ENCODE assay signal across 13 cellular contexts in the genomic region with DNA sequence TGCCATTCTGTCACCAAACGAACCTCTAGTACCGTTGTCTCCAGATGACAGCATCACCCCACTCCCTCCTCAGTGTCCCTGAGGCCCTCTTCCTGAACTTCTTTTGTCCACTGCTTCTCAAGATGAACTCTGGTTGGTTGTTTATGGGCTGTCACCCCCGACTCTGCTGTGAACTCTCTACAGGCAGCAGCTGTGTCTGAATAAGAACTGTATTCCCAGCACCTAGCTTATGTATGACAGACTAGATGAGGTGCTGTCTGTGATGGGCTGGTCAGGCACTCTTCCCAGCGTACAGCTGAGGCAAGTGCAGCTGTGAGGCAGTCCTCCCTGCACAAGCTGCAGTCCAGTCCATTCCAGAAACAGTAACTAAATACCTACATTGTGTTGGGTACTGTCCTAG.
DNase-seq lines count a peak whose midpoint lies in the region; ATAC-seq and TF ChIP-seq lines count a peak whose summit lies in the region.
"Had no signal": no experiment of that assay in that cellular context is flagged by ENCODE, and none has a peak within 500 bp of the region (broad histone marks: within the 10 kb centered on the region; RNA-seq: fewer than 3 reads in every experiment).

No MANE protein-coding gene starts in this region.

- H3K4me3 Mint-ChIP-seq in endothelial cell (ENCODE audit: unreplicated experiment) (no peak overlapping the region), mesothelial cell of epicardium (no peak overlapping the region)
- H3K4me3 Mint-ChIP-seq: CD8-positive, alpha-beta memory T cell had no signal

- no peaks in the 10 kb centered on the region for H3K9me3 Mint-ChIP-seq in endothelial cell (ENCODE audit: unreplicated experiment)
- no peaks in the 10 kb centered on the region for H3K9me3 Mint-ChIP-seq in mesothelial cell of epicardium
- H3K9me3 Mint-ChIP-seq: CD8-positive, alpha-beta memory T cell had no signal

- peak overlapping the region in 4 of 8 donors; percentile 56 to 80 (median 71) for H3K27ac ChIP-seq in spleen
- H3K27ac ChIP-seq: BLaER1 had no signal

- ATAC-seq in HG02938 (IDR thresholded peaks at IDR 0.05; ENCODE audit: unreplicated experiment) = no peak
- no peak for ATAC-seq in HG02642 (IDR thresholded peaks at IDR 0.05; ENCODE audit: poor library complexity, unreplicated experiment)

- peaks cover 7 to 69% (median 38%) of the 10 kb centered on the region in 6 donors for H3K4me1 ChIP-seq in spleen

- H3K27ac Mint-ChIP-seq in endothelial cell (ENCODE audit: unreplicated experiment) (peak overlapping the region; percentile 39), mesothelial cell of epicardium (peak overlapping the region; percentile 9)
- H3K27ac Mint-ChIP-seq: CD8-positive, alpha-beta memory T cell had no signal

- DNase-seq in NCI-H2171 treated with DMSO at 0.1 percent for 48 hours (lab: John Stamatoyannopoulos, UW) (peak; percentile 24), NCI-H2171 (lab: John Stamatoyannopoulos, UW) (no peak), endothelial cell (ENCODE audit: low spot score) (no peak), mesothelial cell of epicardium (ENCODE audit: low spot score in 2 of 2, unreplicated experiment in 2 of 2) (no peak), spleen (peak; percentile 33), NCI-H510A treated with DMSO at 0.1 percent for 48 hours (lab: John Stamatoyannopoulos, UW) (no peak)
- DNase-seq: 8988T; CD8-positive, alpha-beta memory T cell; NCI-H146; Peyer's patch had no signal

- TF ChIP-seq POLR2A in spleen (IDR thresholded peaks at IDR 0.05) = no peak

- H3K9me3 ChIP-seq in spleen = no peaks in the 10 kb centered on the region
- H3K9me3 ChIP-seq: BLaER1, Peyer's patch had no signal

- H3K36me3 Mint-ChIP-seq in endothelial cell (ENCODE audit: low read depth, unreplicated experiment) = peaks cover 22% of the 10 kb centered on the region
- H3K36me3 Mint-ChIP-seq in mesothelial cell of epicardium = no peaks in the 10 kb centered on the region
- H3K36me3 Mint-ChIP-seq: CD8-positive, alpha-beta memory T cell had no signal

- H3K4me3 ChIP-seq in spleen = no peak overlapping the region
- H3K4me3 ChIP-seq: BLaER1, Peyer's patch had no signal

- 63 to 72% (median 65%) methylated on average over 4 of the region's 4 CpGs for WGBS in spleen, 5 donors

- no peaks in the 10 kb centered on the region for H3K27me3 ChIP-seq in spleen (replicated peaks in 1 of 7)
- H3K27me3 ChIP-seq: BLaER1, Peyer's patch had no signal

- H3K27me3 Mint-ChIP-seq in endothelial cell (ENCODE audit: unreplicated experiment) (peaks cover 8% of the 10 kb centered on the region), mesothelial cell of epicardium (ENCODE audit: low read depth) (no peaks in the 10 kb centered on the region)

- intact Hi-C loops in spleen (cut with DNase I; ENCODE audit: low total_unique reads) = no loop called here

- H3K36me3 ChIP-seq in spleen = no peaks in the 10 kb centered on the region
- H3K36me3 ChIP-seq: BLaER1 had no signal

- H3K4me1 Mint-ChIP-seq in endothelial cell (ENCODE audit: unreplicated experiment) (peaks cover 56% of the 10 kb centered on the region), mesothelial cell of epicardium (peaks cover 53% of the 10 kb centered on the region)
- H3K4me1 Mint-ChIP-seq: CD8-positive, alpha-beta memory T cell had no signal

- TF ChIP-seq CTCF in endothelial cell (IDR thresholded peaks at IDR 0.05; ENCODE audit: unreplicated experiment) (no peak), mesothelial cell of epicardium (IDR thresholded peaks at IDR 0.05; ENCODE audit: unreplicated experiment) (no peak), spleen (IDR thresholded peaks at IDR 0.05 in 8 of 11, conservative IDR thresholded peaks at IDR 0.05 in 3 of 11) (no peak)

Comparison
In these comparisons a context has a peak if more than half of its experiments do, and no peak if none do; other contexts are left out.
1. DNase-seq: peak in NCI-H2171 treated with DMSO at 0.1 percent for 48 hours (single experiment) and spleen (single experiment); none in NCI-H2171 (single experiment), endothelial cell (single experiment), mesothelial cell of epicardium (0 of 2) and NCI-H510A treated with DMSO at 0.1 percent for 48 hours (single experiment).